In the genomic region with DNA sequence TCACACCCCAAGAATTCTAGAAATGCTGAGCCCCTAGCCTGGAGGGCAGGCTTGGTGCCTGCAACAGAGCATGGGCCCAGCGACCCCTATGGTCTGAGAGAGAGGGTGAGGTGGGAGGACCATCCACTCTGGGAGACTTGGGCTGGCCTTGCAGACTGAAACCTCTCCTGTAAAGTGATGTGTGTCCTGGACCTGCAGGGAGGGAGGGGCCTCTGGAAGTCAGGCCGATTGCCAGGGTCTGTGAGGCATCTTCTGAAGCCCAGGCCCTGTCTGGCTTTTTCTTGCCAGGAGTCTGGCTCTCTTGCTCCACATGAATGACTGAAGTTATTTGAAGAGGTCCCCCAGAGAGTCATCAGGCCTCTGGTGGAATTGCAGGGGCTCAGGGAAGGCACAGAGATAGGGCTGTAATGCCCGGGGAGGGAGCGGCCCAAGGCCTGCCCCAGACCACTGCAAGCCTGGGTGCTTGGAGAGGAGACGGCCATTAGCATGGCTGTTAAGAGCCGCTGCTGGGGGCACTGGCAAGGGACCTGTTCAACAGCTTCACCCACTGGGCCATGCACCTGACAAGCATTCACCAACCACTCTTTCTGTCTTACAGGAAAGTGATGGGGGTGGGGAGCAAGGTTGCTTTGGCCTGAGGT, we compare ENCODE assay signal across 16 cellular contexts. TPM values are rescaled to one million over a fixed set of nuclear protein-coding genes. Genes with fewer than 3 reads are reported as not detected.
"Had no signal": no experiment of that assay in that cellular context is flagged by ENCODE, and none has a peak within 500 bp of the region (broad histone marks: within the 10 kb centered on the region; RNA-seq: fewer than 3 reads in every experiment).

No MANE protein-coding gene starts in this region.

- H3K36me3 Mint-ChIP-seq: activated naive CD8-positive, alpha-beta T cell treated with anti-CD3 and anti-CD28 coated beads, Interleukin-2, amount 10 ng/mL, durations not matched to agents 7 days and 5 days had no signal

- H2AFZ ChIP-seq: PC-9 had no signal

- H3K27ac Mint-ChIP-seq: activated B cell treated with CpG ODN at 0.5 μM for 24 hours; activated CD4-positive, alpha-beta memory T cell treated with anti-CD3 and anti-CD28 coated beads, Interleukin-2, amount 10 ng/mL, durations not matched to agents 7 days and 5 days; activated naive CD8-positive, alpha-beta T cell treated with anti-CD3 and anti-CD28 coated beads, Interleukin-2, amount 10 ng/mL, durations not matched to agents 7 days and 5 days; activated T-helper 2 cell treated with anti-CD3 and anti-CD28 coated beads, Interferon-gamma antibody, Interleukin-2, Interleukin-4, amounts not matched to agents 10 μg/mL and 5 μg/mL and 100 μg/mL, durations not matched to agents 14 hours and 24 hours and 36 hours; T-helper 17 cell had no signal

- H3K4me3 Mint-ChIP-seq: activated B cell treated with CpG ODN at 0.5 μM for 24 hours; activated CD4-positive, alpha-beta memory T cell treated with anti-CD3 and anti-CD28 coated beads, Interleukin-2, amount 10 ng/mL, durations not matched to agents 7 days and 5 days; T-helper 17 cell had no signal

- H3K9me3 ChIP-seq: adrenal gland had no signal

- H3K4me3 ChIP-seq: adrenal gland, PC-9 had no signal

- DNase-seq: activated B cell treated with CpG ODN at 0.5 μM for 24 hours; activated CD4-positive, alpha-beta memory T cell treated with anti-CD3 and anti-CD28 coated beads, Interleukin-2, amount 10 ng/mL, durations not matched to agents 7 days and 5 days; activated CD4-positive, alpha-beta T cell treated with anti-CD3 and anti-CD28 coated beads for 1 hour; activated gamma-delta T cell treated with Interleukin-2 at 50 U/mL for 16 hours; activated naive CD4-positive, alpha-beta T cell treated with anti-CD3 and anti-CD28 coated beads, Interleukin-2, amount 50 U/mL, for 16 hours; activated naive CD8-positive, alpha-beta T cell treated with anti-CD3 and anti-CD28 coated beads, Interleukin-2, amount 10 ng/mL, durations not matched to agents 7 days and 5 days; MV-4-11; NCI-H1417 treated with DMSO at 0.1 percent for 48 hours; NCI-H2029; NCI-H2107; NCI-H226; T-helper 9 cell had no signal

- H3K4me2 ChIP-seq: PC-9 had no signal

- H3K27ac ChIP-seq: adrenal gland, PC-9 had no signal

- H3K36me3 ChIP-seq: adrenal gland had no signal

- H3K9me3 Mint-ChIP-seq: activated B cell treated with CpG ODN at 0.5 μM for 24 hours; activated CD4-positive, alpha-beta memory T cell treated with anti-CD3 and anti-CD28 coated beads, Interleukin-2, amount 10 ng/mL, durations not matched to agents 7 days and 5 days; activated naive CD8-positive, alpha-beta T cell treated with anti-CD3 and anti-CD28 coated beads, Interleukin-2, amount 10 ng/mL, durations not matched to agents 7 days and 5 days; activated T-helper 2 cell treated with anti-CD3 and anti-CD28 coated beads, Interferon-gamma antibody, Interleukin-2, Interleukin-4, amounts not matched to agents 10 μg/mL and 5 μg/mL and 100 μg/mL, durations not matched to agents 14 hours and 24 hours and 36 hours had no signal

- H3K4me1 ChIP-seq: adrenal gland had no signal

RNA-seq across cellular contexts. Expression of gene CHRNA7, which starts 56.0 kb away (rescaled TPM):
- total RNA-seq: activated B cell treated with CpG ODN at 0.5 μM for 24 hours; activated CD4-positive, alpha-beta memory T cell treated with anti-CD3 and anti-CD28 coated beads, Interleukin-2, amount 10 ng/mL, durations not matched to agents 7 days and 5 days; PC-9 had no signal
